1 cellular context compared by ENCODE assay signal in genomic region chr1:17564458-17565393, GRCh38.
TF ChIP-seq lines count a peak whose summit lies in the region.

No MANE protein-coding gene starts in this region.

TF ChIP-seq in HepG2, 621 proteins besides CTCF, POLR2A, EP300 and RAD21 (continued from another document and continues in another):
- TF ChIP-seq POGK (CRISPR knock-in tag; conservative IDR thresholded peaks at IDR 0.05), result no peak
- TF ChIP-seq RNF2 (conservative IDR thresholded peaks at IDR 0.05; ENCODE audit: low read depth), result peak; percentile 85
- TF ChIP-seq E2F5 (CRISPR knock-in tag; conservative IDR thresholded peaks at IDR 0.05), result no peak
- no peak for TF ChIP-seq ZSCAN12 (CRISPR knock-in tag; IDR thresholded peaks at IDR 0.05)
- TF ChIP-seq UBTF (CRISPR knock-in tag; IDR thresholded peaks at IDR 0.05), result no peak; the same call in 1 of the 2 replicates
- TF ChIP-seq FOXJ3 (CRISPR knock-in tag; IDR thresholded peaks at IDR 0.05; ENCODE audit: borderline replicate concordance), result no peak
- no peak for TF ChIP-seq ZMAT5 (CRISPR knock-in tag; IDR thresholded peaks at IDR 0.05; ENCODE audit: borderline replicate concordance, low read depth)
- no peak for TF ChIP-seq HNF1A (IDR thresholded peaks at IDR 0.05; ENCODE audit: low read depth)
- no peak for TF ChIP-seq HNF1A (CRISPR knock-in tag; IDR thresholded peaks at IDR 0.05; ENCODE audit: borderline replicate concordance)
- no peak for TF ChIP-seq PCBP1 (IDR thresholded peaks at IDR 0.05; ENCODE audit: borderline replicate concordance, low read depth, low read length)
- TF ChIP-seq HOXA3 (CRISPR knock-in tag; IDR thresholded peaks at IDR 0.05), result no peak
- no peak for TF ChIP-seq ZNF33A (CRISPR knock-in tag; IDR thresholded peaks at IDR 0.05; ENCODE audit: borderline replicate concordance)
- no peak for TF ChIP-seq GMEB2 (CRISPR knock-in tag; IDR thresholded peaks at IDR 0.05; ENCODE audit: low read depth)
- TF ChIP-seq ZNF558 (CRISPR knock-in tag; IDR thresholded peaks at IDR 0.05; ENCODE audit: borderline replicate concordance), result no peak
- TF ChIP-seq ZNF33B (CRISPR knock-in tag; IDR thresholded peaks at IDR 0.05), result no peak
- no peak for TF ChIP-seq ZNF280D (CRISPR knock-in tag; IDR thresholded peaks at IDR 0.05)
- TF ChIP-seq ZNF616 (CRISPR knock-in tag; IDR thresholded peaks at IDR 0.05; ENCODE audit: low read depth), result no peak
- TF ChIP-seq TGIF2 (CRISPR knock-in tag; IDR thresholded peaks at IDR 0.05), result no peak; the same call in 1 of the 2 replicates
- TF ChIP-seq CHD2 (IDR thresholded peaks at IDR 0.05; ENCODE audit: low read depth, low read length), result no peak
- no peak for TF ChIP-seq ZNF768 (CRISPR knock-in tag; IDR thresholded peaks at IDR 0.05)
- no peak for TF ChIP-seq CBFB (CRISPR knock-in tag; IDR thresholded peaks at IDR 0.05)
- TF ChIP-seq KDM2A (CRISPR knock-in tag; IDR thresholded peaks at IDR 0.05; ENCODE audit: borderline replicate concordance, low read depth), result no peak
- TF ChIP-seq XBP1 (CRISPR knock-in tag; IDR thresholded peaks at IDR 0.05), result no peak
- no peak for TF ChIP-seq ZNF234 (CRISPR knock-in tag; conservative IDR thresholded peaks at IDR 0.05)
- TF ChIP-seq CENPX (CRISPR knock-in tag; IDR thresholded peaks at IDR 0.05), result no peak
- TF ChIP-seq MLLT10 (CRISPR knock-in tag; IDR thresholded peaks at IDR 0.05), result no peak
- peak; percentile 49; the same call in 1 of the 2 replicates for TF ChIP-seq MXD1 (CRISPR knock-in tag; IDR thresholded peaks at IDR 0.05)
- peak; percentile 45; the same call in 1 of the 2 replicates for TF ChIP-seq HMG20A (CRISPR knock-in tag; IDR thresholded peaks at IDR 0.05; ENCODE audit: borderline replicate concordance)
- TF ChIP-seq ZNF619 (CRISPR knock-in tag; IDR thresholded peaks at IDR 0.05), result no peak
- no peak for TF ChIP-seq HIVEP1 (CRISPR knock-in tag; IDR thresholded peaks at IDR 0.05)
- no peak for TF ChIP-seq ZBTB49 (CRISPR knock-in tag; IDR thresholded peaks at IDR 0.05; ENCODE audit: borderline replicate concordance)
- TF ChIP-seq GMEB1 (CRISPR knock-in tag; IDR thresholded peaks at IDR 0.05; ENCODE audit: borderline replicate concordance), result 0 out of 2 replicates have a peak, but pooled peaks have one; percentile 34
- TF ChIP-seq CHD4 (IDR thresholded peaks at IDR 0.05; ENCODE audit: borderline replicate concordance, low read length), result no peak
- TF ChIP-seq GABPB1 (CRISPR knock-in tag; IDR thresholded peaks at IDR 0.05), result no peak
- no peak for TF ChIP-seq ATAD3A (CRISPR knock-in tag; IDR thresholded peaks at IDR 0.05)
- TF ChIP-seq ZBTB2 (CRISPR knock-in tag; IDR thresholded peaks at IDR 0.05; ENCODE audit: low read depth), result 0 out of 2 replicates have a peak, but pooled peaks have one; percentile 43
- no peak for TF ChIP-seq ZNF746 (CRISPR knock-in tag; IDR thresholded peaks at IDR 0.05)
- 0 out of 2 replicates have a peak, but pooled peaks have one; percentile 50 for TF ChIP-seq NR0B2 (CRISPR knock-in tag; IDR thresholded peaks at IDR 0.05)
- peak; percentile 63 for TF ChIP-seq RXRB (CRISPR knock-in tag; IDR thresholded peaks at IDR 0.05; ENCODE audit: borderline replicate concordance)
